ENCODE assay signal across 29 cellular contexts in genomic region chr18:59229191-59229590, GRCh38. TPM values are rescaled to one million over a fixed set of nuclear protein-coding genes. Genes with fewer than 3 reads are reported as not detected.
"Had no signal": no experiment of that assay in that cellular context is flagged by ENCODE, and none has a peak within 500 bp of the region (broad histone marks: within the 10 kb centered on the region; RNA-seq: fewer than 3 reads in every experiment).

No MANE protein-coding gene starts in this region.

- H3K9me3 Mint-ChIP-seq: activated CD4-positive, alpha-beta T cell treated with anti-CD3 and anti-CD28 coated beads, Interleukin-2, amount 10 ng/mL, durations not matched to agents 7 days and 5 days; activated CD8-positive, alpha-beta T cell treated with anti-CD3 and anti-CD28 coated beads for 36 hours; effector memory CD8-positive, alpha-beta T cell; memory B cell; natural killer cell treated with Interleukin-12 subunit alpha and Interleukin-12 subunit beta and Interleukin-15 and Interleukin-18, amount 100 ng/mL, for 72 hours; stimulated activated naive CD8-positive, alpha-beta T cell treated with anti-CD3 and anti-CD28 coated beads, Interleukin-15, Interleukin-2, amounts not matched to agents 100 ng/mL and 50 ng/mL, for 24 hours had no signal

- H3K27ac ChIP-seq: colonic mucosa, dorsolateral prefrontal cortex, gastrocnemius medialis, neutrophil, ovary, prostate gland, thyroid gland, upper lobe of right lung, WERI-Rb-1 had no signal

- H3K27ac Mint-ChIP-seq: activated CD4-positive, alpha-beta T cell treated with anti-CD3 and anti-CD28 coated beads, Interleukin-2, amount 10 ng/mL, durations not matched to agents 7 days and 5 days; activated CD8-positive, alpha-beta memory T cell treated with anti-CD3 and anti-CD28 coated beads, Interleukin-2, amount 10 ng/mL, durations not matched to agents 7 days and 5 days; activated CD8-positive, alpha-beta T cell treated with anti-CD3 and anti-CD28 coated beads for 36 hours; activated naive CD4-positive, alpha-beta T cell treated with anti-CD3 and anti-CD28 coated beads, Interleukin-2, amount 10 ng/mL, durations not matched to agents 7 days and 5 days; effector memory CD8-positive, alpha-beta T cell; memory B cell; natural killer cell treated with Interleukin-12 subunit alpha and Interleukin-12 subunit beta and Interleukin-15 and Interleukin-18, amount 100 ng/mL, for 72 hours; stimulated activated naive CD8-positive, alpha-beta T cell treated with anti-CD3 and anti-CD28 coated beads, Interleukin-15, Interleukin-2, amounts not matched to agents 100 ng/mL and 50 ng/mL, for 24 hours had no signal

- H3K4me3 Mint-ChIP-seq: activated CD4-positive, alpha-beta T cell treated with anti-CD3 and anti-CD28 coated beads, Interleukin-2, amount 10 ng/mL, durations not matched to agents 7 days and 5 days; activated CD8-positive, alpha-beta memory T cell treated with anti-CD3 and anti-CD28 coated beads, Interleukin-2, amount 10 ng/mL, durations not matched to agents 7 days and 5 days; activated CD8-positive, alpha-beta T cell treated with anti-CD3 and anti-CD28 coated beads for 36 hours; activated naive CD4-positive, alpha-beta T cell treated with anti-CD3 and anti-CD28 coated beads, Interleukin-2, amount 10 ng/mL, durations not matched to agents 7 days and 5 days; effector memory CD8-positive, alpha-beta T cell; memory B cell; natural killer cell treated with Interleukin-12 subunit alpha and Interleukin-12 subunit beta and Interleukin-15 and Interleukin-18, amount 100 ng/mL, for 72 hours; stimulated activated naive CD8-positive, alpha-beta T cell treated with anti-CD3 and anti-CD28 coated beads, Interleukin-15, Interleukin-2, amounts not matched to agents 100 ng/mL and 50 ng/mL, for 24 hours had no signal

- H3K36me3 ChIP-seq: colonic mucosa, gastrocnemius medialis, neutrophil, ovary, prostate gland, thyroid gland, upper lobe of right lung, WERI-Rb-1 had no signal

- H3K27me3 ChIP-seq: colonic mucosa, ovary, thyroid gland, upper lobe of right lung had no signal

- H3K4me3 ChIP-seq: colonic mucosa, dorsolateral prefrontal cortex, gastrocnemius medialis, ovary, prostate gland, thyroid gland, upper lobe of right lung had no signal

- DNase-seq: activated CD4-positive, alpha-beta T cell treated with anti-CD3 and anti-CD28 coated beads, Interleukin-2, amount 10 ng/mL, durations not matched to agents 7 days and 5 days; activated CD4-positive, CD25-positive, alpha-beta regulatory T cell treated with anti-CD3 and anti-CD28 coated beads, Interleukin-2, amount 50 U/mL, for 72 hours; activated CD8-positive, alpha-beta memory T cell treated with anti-CD3 and anti-CD28 coated beads, Interleukin-2, amount 10 ng/mL, durations not matched to agents 7 days and 5 days; activated CD8-positive, alpha-beta T cell treated with anti-CD3 and anti-CD28 coated beads for 36 hours; activated effector memory CD4-positive, alpha-beta T cell treated with anti-CD3 and anti-CD28 coated beads, Interleukin-2, amount 50 U/mL, for 16 hours; activated naive CD4-positive, alpha-beta T cell treated with anti-CD3 and anti-CD28 coated beads, Interleukin-2, amount 10 ng/mL, durations not matched to agents 7 days and 5 days; activated T-cell treated with anti-CD3 and anti-CD28 coated beads for 4 hours; amygdala; colonic mucosa; dorsolateral prefrontal cortex; effector memory CD8-positive, alpha-beta T cell; gastrocnemius medialis; head of caudate nucleus; left cardiac atrium; ovary; stimulated activated CD4-positive, alpha-beta T cell treated with anti-CD3 and anti-CD28 coated beads, Interleukin-12 subunit alpha, Interleukin-12 subunit beta, amount 100 ng/mL, for 4 hours; substantia nigra; thyroid gland; upper lobe of right lung; WERI-Rb-1 had no signal

- H3K4me1 Mint-ChIP-seq: activated CD4-positive, alpha-beta T cell treated with anti-CD3 and anti-CD28 coated beads, Interleukin-2, amount 10 ng/mL, durations not matched to agents 7 days and 5 days; activated CD8-positive, alpha-beta memory T cell treated with anti-CD3 and anti-CD28 coated beads, Interleukin-2, amount 10 ng/mL, durations not matched to agents 7 days and 5 days; activated naive CD4-positive, alpha-beta T cell treated with anti-CD3 and anti-CD28 coated beads, Interleukin-2, amount 10 ng/mL, durations not matched to agents 7 days and 5 days; memory B cell had no signal

- H3K4me1 ChIP-seq: colonic mucosa, gastrocnemius medialis, prostate gland, thyroid gland, upper lobe of right lung had no signal

- H3K36me3 Mint-ChIP-seq: activated CD8-positive, alpha-beta memory T cell treated with anti-CD3 and anti-CD28 coated beads, Interleukin-2, amount 10 ng/mL, durations not matched to agents 7 days and 5 days; activated naive CD4-positive, alpha-beta T cell treated with anti-CD3 and anti-CD28 coated beads, Interleukin-2, amount 10 ng/mL, durations not matched to agents 7 days and 5 days; memory B cell; natural killer cell treated with Interleukin-12 subunit alpha and Interleukin-12 subunit beta and Interleukin-15 and Interleukin-18, amount 100 ng/mL, for 72 hours had no signal

- H3K9me3 ChIP-seq: colonic mucosa, gastrocnemius medialis, neutrophil, ovary, prostate gland, thyroid gland, upper lobe of right lung had no signal

RNA-seq across cellular contexts. Expression of gene GRP, which starts 9.2 kb away (rescaled TPM):
- total RNA-seq: activated CD4-positive, alpha-beta T cell treated with anti-CD3 and anti-CD28 coated beads, Interleukin-2, amount 10 ng/mL, durations not matched to agents 7 days and 5 days; activated CD8-positive, alpha-beta memory T cell treated with anti-CD3 and anti-CD28 coated beads, Interleukin-2, amount 10 ng/mL, durations not matched to agents 7 days and 5 days; activated CD8-positive, alpha-beta T cell treated with anti-CD3 and anti-CD28 coated beads for 36 hours; bronchial epithelial cell; colonic mucosa; endothelial cell of umbilical vein; esophagus mucosa; gastrocnemius medialis; left cardiac atrium; liver; natural killer cell treated with Interleukin-12 subunit alpha and Interleukin-12 subunit beta and Interleukin-15 and Interleukin-18, amount 100 ng/mL, for 72 hours; upper lobe of right lung had no signal

RNA-seq across cellular contexts. Expression of gene RAX, which starts 44.1 kb away (rescaled TPM):
- total RNA-seq: activated CD4-positive, alpha-beta T cell treated with anti-CD3 and anti-CD28 coated beads, Interleukin-2, amount 10 ng/mL, durations not matched to agents 7 days and 5 days; activated CD8-positive, alpha-beta memory T cell treated with anti-CD3 and anti-CD28 coated beads, Interleukin-2, amount 10 ng/mL, durations not matched to agents 7 days and 5 days; activated CD8-positive, alpha-beta T cell treated with anti-CD3 and anti-CD28 coated beads for 36 hours; bronchial epithelial cell; colonic mucosa; endothelial cell of umbilical vein; esophagus mucosa; gastrocnemius medialis; left cardiac atrium; liver; natural killer cell treated with Interleukin-12 subunit alpha and Interleukin-12 subunit beta and Interleukin-15 and Interleukin-18, amount 100 ng/mL, for 72 hours; ovary; thyroid gland; upper lobe of right lung had no signal
